Comparison of ENCODE assay signal across 21 cellular contexts in genomic region chr17:62740066-62740465, GRCh38.
DNase-seq lines count a peak whose midpoint lies in the region; ATAC-seq and TF ChIP-seq lines count a peak whose summit lies in the region.
"Had no signal": no experiment of that assay in that cellular context is flagged by ENCODE, and none has a peak within 500 bp of the region (broad histone marks: within the 10 kb centered on the region; RNA-seq: fewer than 3 reads in every experiment).

No MANE protein-coding gene starts in this region.

- ATAC-seq in Right ventricle myocardium inferior (peak; percentile 62), Panc1 (peak; percentile 65; the same call in 1 of the 2 replicates), GM19035 (IDR thresholded peaks at IDR 0.05; ENCODE audit: unreplicated experiment) (no peak)
- ATAC-seq: effector memory CD8-positive, alpha-beta T cell; stimulated activated memory B cell treated with anti-CD40 and anti-IgM and Interleukin-4, amounts not matched to agents 10 μg/mL and 1 μg/mL and 100 μg/mL, for 72 hours had no signal

- H3K27me3 ChIP-seq in left ventricle myocardium inferior (ENCODE audit: low read depth) (no peaks in the 10 kb centered on the region), Panc1 (ENCODE audit: control insufficient read depth, insufficient read depth, low read length) (no peaks in the 10 kb centered on the region)
- H3K27me3 ChIP-seq: tibial nerve had no signal

- no peak for TF ChIP-seq CTCF in left ventricle myocardium inferior (IDR thresholded peaks at IDR 0.05; ENCODE audit: borderline replicate concordance)
- TF ChIP-seq CTCF in Panc1 (IDR thresholded peaks at IDR 0.05) = no peak
- no peak for TF ChIP-seq CTCF in foreskin fibroblast (IDR thresholded peaks at IDR 0.05; ENCODE audit: low read depth, low read length)
- TF ChIP-seq CTCF in GM10248 (IDR thresholded peaks at IDR 0.05; ENCODE audit: control extremely low read depth, extremely low read depth, low read depth, missing control alignments) = no peak

- DNase-seq in Right ventricle myocardium inferior (ENCODE audit: missing footprints) (no peak), left ventricle myocardium inferior (no peak), Panc1 (ENCODE audit: low read depth, low spot score) (no peak), foreskin fibroblast (peak; percentile 71 to 83), pons (ENCODE audit: low spot score) (peak; percentile 6), A172 (ENCODE audit: low spot score) (no peak), GM10248 (ENCODE audit: extremely low spot score) (no peak)
- DNase-seq: activated CD4-positive, alpha-beta T cell treated with anti-CD3 and anti-CD28 coated beads for 4 hours; activated effector memory CD4-positive, alpha-beta T cell treated with Interleukin-2 at 50 U/mL for 16 hours; amniotic stem cell; CD4-positive, alpha-beta memory T cell; DMS79 treated with DMSO at 0.1 percent for 48 hours; effector memory CD8-positive, alpha-beta T cell; hippocampal formation; Kasumi-1; kidney glomerular epithelial cell; NCI-H1092 treated with DMSO at 0.1 percent for 48 hours; nephron progenitor cell had no signal

- no peak overlapping the region for H3K27ac ChIP-seq in left ventricle myocardium inferior (replicated peaks)
- H3K27ac ChIP-seq in Panc1 (ENCODE audit: low read length) = no peak overlapping the region
- H3K27ac ChIP-seq: tibial nerve had no signal

- H3K9me3 ChIP-seq in left ventricle myocardium inferior (replicated peaks) (no peaks in the 10 kb centered on the region), Panc1 (ENCODE audit: control insufficient read depth, insufficient read depth, low read depth, low read length) (no peaks in the 10 kb centered on the region)
- H3K9me3 ChIP-seq: tibial nerve had no signal

- CTCF ChIA-PET in Panc1 (lab: Charles Lee) = no interaction called here
- CTCF ChIA-PET in GM10248 (lab: Yijun Ruan, JAX) = interaction anchor here (1.0 kb wide), 1 partner anchor 11 kb away, joined by 3 read pairs; no protein-coding TSS in a partner anchor

- H3K4me3 ChIP-seq in left ventricle myocardium inferior (no peak overlapping the region), Panc1 (ENCODE audit: low read depth in 2 of 2, low read length in 2 of 2) (no peak overlapping the region), foreskin fibroblast (ENCODE audit: low read depth in 1 of 2, low read length in 2 of 2) (no peak overlapping the region)
- H3K4me3 ChIP-seq: tibial nerve had no signal

- H3K36me3 ChIP-seq in left ventricle myocardium inferior (no peaks in the 10 kb centered on the region), Panc1 (ENCODE audit: control insufficient read depth, insufficient read depth, low read length) (no peaks in the 10 kb centered on the region)
- H3K36me3 ChIP-seq: tibial nerve had no signal

- BruUV-seq in Panc1 (replicated peaks; lab: Mats Ljungman, UMichigan) = no TSS peak

- in situ Hi-C loops in Panc1 (cut with HindIII; ENCODE audit: low pct_unique_long_range_greater_than_20kb, low sequenced_read_pairs) = no loop called here

- H3K4me1 ChIP-seq in left ventricle myocardium inferior = no peaks in the 10 kb centered on the region
- no peaks in the 10 kb centered on the region for H3K4me1 ChIP-seq in Panc1 (ENCODE audit: control insufficient read depth, insufficient read depth, low read length)
- H3K4me1 ChIP-seq: tibial nerve had no signal

- intact Hi-C loops in Right ventricle myocardium inferior (cut with DNase I) (no loop called here), left ventricle myocardium inferior (cut with micrococcal nuclease) (no loop called here), Panc1 (cut with micrococcal nuclease; ENCODE audit: unreplicated experiment) (no loop called here)

- POLR2A ChIA-PET in Panc1 (lab: Charles Lee) = no interaction called here
- POLR2A ChIA-PET in GM10248 (lab: Yijun Ruan, JAX) = no interaction called here

Comparison
In these comparisons a context has a peak if more than half of its experiments do, and no peak if none do; other contexts are left out.
1. DNase-seq: peak in foreskin fibroblast (2 of 2) and pons (single experiment); none in Right ventricle myocardium inferior (single experiment), left ventricle myocardium inferior (single experiment), Panc1 (single experiment), A172 (single experiment) and GM10248 (single experiment).